Comparison of ENCODE assay signal across 32 cellular contexts in the genomic region with DNA sequence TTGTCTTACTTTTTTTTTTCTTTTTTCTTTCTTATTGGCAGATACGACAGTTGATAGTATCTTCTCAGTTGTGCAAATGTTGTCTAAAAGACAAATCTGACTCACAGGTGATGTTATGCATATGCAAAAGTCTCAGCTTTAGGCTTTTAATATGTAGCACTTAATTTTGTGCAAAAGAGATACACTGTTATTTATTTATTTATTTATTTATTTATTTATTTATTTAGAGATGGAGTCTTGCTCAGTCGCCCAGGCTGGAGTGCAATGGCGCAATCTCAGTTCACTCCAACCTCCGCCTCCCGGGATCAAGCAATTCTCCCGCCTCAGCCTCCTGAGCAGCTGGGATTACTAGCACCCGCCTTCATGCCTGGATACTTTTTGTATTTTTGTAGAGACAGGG.
DNase-seq lines count a peak whose midpoint lies in the region; ATAC-seq, FAIRE-seq and TF ChIP-seq lines count a peak whose summit lies in the region.
"Had no signal": no experiment of that assay in that cellular context is flagged by ENCODE, and none has a peak within 500 bp of the region (broad histone marks: within the 10 kb centered on the region; RNA-seq: fewer than 3 reads in every experiment).

No MANE protein-coding gene starts in this region.

- FAIRE-seq in A549 (lab: Jason Lieb, UNC) (no peak), kidney (lab: Jason Lieb, UNC) (no peak)

- TF ChIP-seq CTCF in A549 (IDR thresholded peaks at IDR 0.05) (no peak), HEK293 (tag by site-specific recombination; IDR thresholded peaks at IDR 0.05) (no peak), kidney (IDR thresholded peaks at IDR 0.05; ENCODE audit: borderline replicate concordance, extremely low read depth, insufficient read depth) (no peak), progenitor cell of endocrine pancreas (IDR thresholded peaks at IDR 0.05; ENCODE audit: unreplicated experiment) (no peak)

- H3K9me3 ChIP-seq in A549 (no peaks in the 10 kb centered on the region), HEK293 (ENCODE audit: control insufficient read depth, insufficient read depth, low read depth, low read length) (no peaks in the 10 kb centered on the region), kidney (ENCODE audit: control insufficient read depth in 1 of 2, low read length in 2 of 2) (no peaks in the 10 kb centered on the region)
- H3K9me3 ChIP-seq: BE2C; BLaER1; BLaER1 treated with 17β-estradiol and CSF1 and Interleukin-3, amounts not matched to agents 10 nM and 100 nM; Caco-2 had no signal

- no peak for TF ChIP-seq POLR2A in A549 (IDR thresholded peaks at IDR 0.05; ENCODE audit: low read length)
- no peak for TF ChIP-seq POLR2A in GM18505 (IDR thresholded peaks at IDR 0.05; ENCODE audit: borderline replicate concordance, extremely low read depth, insufficient read depth, insufficient read length)

- H3K9ac ChIP-seq in kidney (ENCODE audit: low read length in 2 of 2), result no peak overlapping the region
- H3K9ac ChIP-seq: BLaER1; BLaER1 treated with 17β-estradiol and CSF1 and Interleukin-3, amounts not matched to agents 10 nM and 100 nM had no signal

- H3K36me3 ChIP-seq in HEK293 (ENCODE audit: control insufficient read depth in 2 of 2, insufficient read depth in 1 of 2, low read length in 2 of 2) (no peaks in the 10 kb centered on the region), kidney (ENCODE audit: control insufficient read depth in 1 of 2, insufficient read depth in 2 of 2, low read length in 2 of 2) (no peaks in the 10 kb centered on the region)
- H3K36me3 ChIP-seq: BE2C; BLaER1; BLaER1 treated with 17β-estradiol and CSF1 and Interleukin-3, amounts not matched to agents 10 nM and 100 nM had no signal

- DNase-seq in A549 (ENCODE audit: low read depth in 1 of 2, low spot score in 1 of 2) (no peak), kidney (peak; percentile 30), caudate nucleus (lab: John Stamatoyannopoulos, UW) (no peak), progenitor cell of endocrine pancreas (ENCODE audit: low spot score, unreplicated experiment) (no peak)
- DNase-seq: 8988T; ACHN; AML-193; BE2C; C1 segment of cervical spinal cord; Caco-2; Calu3; CD4-positive, alpha-beta memory T cell; CD4-positive, alpha-beta T cell; CD4-positive, CD25-positive, alpha-beta regulatory T cell; CD8-positive, alpha-beta memory T cell; CD8-positive, alpha-beta T cell; COR-L47; DMS 273 treated with DMSO at 0.1 percent for 48 hours; DMS153; DMS53; DMS79; DMS79 treated with DMSO at 0.1 percent for 48 hours; DND-41; EL had no signal

- WGBS in A549 (ENCODE audit: missing lambda C conversion rate), result 68% methylated on average over 7 of the region's 7 CpGs

- no peak for ATAC-seq in A549
- ATAC-seq in GM18505 (IDR thresholded peaks at IDR 0.05; ENCODE audit: unreplicated experiment), result no peak
- ATAC-seq: CD8-positive, alpha-beta T cell had no signal

- no peak overlapping the region for H3K4me3 Mint-ChIP-seq in progenitor cell of endocrine pancreas (ENCODE audit: low read depth)
- H3K4me3 Mint-ChIP-seq: B cell; CD14-positive monocyte; CD4-positive, alpha-beta memory T cell; CD4-positive, alpha-beta T cell; CD4-positive, CD25-positive, alpha-beta regulatory T cell; CD8-positive, alpha-beta memory T cell; CD8-positive, alpha-beta T cell had no signal

- H3K4me3 ChIP-seq in A549 (no peak overlapping the region), HEK293 (ENCODE audit: low read depth, low read length) (no peak overlapping the region), kidney (ENCODE audit: low read length in 2 of 2) (no peak overlapping the region)
- H3K4me3 ChIP-seq: BLaER1; BLaER1 treated with 17β-estradiol and CSF1 and Interleukin-3, amounts not matched to agents 10 nM and 100 nM had no signal

- intact Hi-C loops in kidney (cut with DNase I), result no loop called here

- no peaks in the 10 kb centered on the region for H3K27me3 Mint-ChIP-seq in progenitor cell of endocrine pancreas
- H3K27me3 Mint-ChIP-seq: B cell; CD4-positive, alpha-beta memory T cell; CD4-positive, alpha-beta T cell; CD4-positive, CD25-positive, alpha-beta regulatory T cell; CD8-positive, alpha-beta memory T cell had no signal

- H3K9me3 Mint-ChIP-seq in progenitor cell of endocrine pancreas (ENCODE audit: low read depth), result no peaks in the 10 kb centered on the region

- H3K4me1 Mint-ChIP-seq in progenitor cell of endocrine pancreas (ENCODE audit: low read depth), result no peaks in the 10 kb centered on the region
- H3K4me1 Mint-ChIP-seq: B cell; CD14-positive monocyte; CD4-positive, alpha-beta memory T cell; CD4-positive, CD25-positive, alpha-beta regulatory T cell; CD8-positive, alpha-beta memory T cell had no signal

- H3K27ac Mint-ChIP-seq in progenitor cell of endocrine pancreas, result no peak overlapping the region
- H3K27ac Mint-ChIP-seq: B cell; CD14-positive monocyte; CD4-positive, alpha-beta memory T cell; CD4-positive, alpha-beta T cell; CD4-positive, CD25-positive, alpha-beta regulatory T cell; CD8-positive, alpha-beta memory T cell; CD8-positive, alpha-beta T cell had no signal

- TF ChIP-seq EP300 in A549 (IDR thresholded peaks at IDR 0.05), result no peak

- POLR2A ChIA-PET in A549 (lab: Yijun Ruan, JAX), result no interaction called here
- POLR2A ChIA-PET in HEK293 (lab: Yijun Ruan, JAX), result no interaction called here

- CTCF ChIA-PET in A549 (lab: Yijun Ruan, JAX), result no interaction called here
- CTCF ChIA-PET in HEK293 (lab: Yijun Ruan, JAX), result no interaction called here

- no peak overlapping the region for H3K4me2 ChIP-seq in A549
- H3K4me2 ChIP-seq: BLaER1; BLaER1 treated with 17β-estradiol and CSF1 and Interleukin-3, amounts not matched to agents 10 nM and 100 nM had no signal

- H3K27ac ChIP-seq in A549, result no peak overlapping the region
- H3K27ac ChIP-seq in HEK293 (ENCODE audit: extremely low read depth, low read depth, low read length), result no peak overlapping the region
- H3K27ac ChIP-seq in kidney (ENCODE audit: low read depth in 2 of 2, low read length in 2 of 2), result no peak overlapping the region
- H3K27ac ChIP-seq in caudate nucleus (ENCODE audit: low read depth, low read length), result no peak overlapping the region
- H3K27ac ChIP-seq: 22Rv1; BLaER1; BLaER1 treated with 17β-estradiol and CSF1 and Interleukin-3, amounts not matched to agents 10 nM and 100 nM; C4-2B had no signal

- no peaks in the 10 kb centered on the region for H3K4me1 ChIP-seq in A549
- H3K4me1 ChIP-seq in HEK293 (ENCODE audit: control insufficient read depth, insufficient read depth, low read length), result no peaks in the 10 kb centered on the region
- H3K4me1 ChIP-seq in kidney (ENCODE audit: control insufficient read depth in 1 of 2, insufficient read depth in 1 of 2, low read depth in 1 of 2, low read length in 2 of 2), result no peaks in the 10 kb centered on the region
- H3K4me1 ChIP-seq: BLaER1; BLaER1 treated with 17β-estradiol and CSF1 and Interleukin-3, amounts not matched to agents 10 nM and 100 nM; Caco-2 had no signal

- TF ChIP-seq RAD21 in A549 (conservative IDR thresholded peaks at IDR 0.05 in 1 of 2, IDR thresholded peaks at IDR 0.05 in 1 of 2), result no peak

- no peaks in the 10 kb centered on the region for H3K36me3 Mint-ChIP-seq in progenitor cell of endocrine pancreas (ENCODE audit: insufficient read depth)
- H3K36me3 Mint-ChIP-seq: CD14-positive monocyte; CD4-positive, alpha-beta memory T cell; CD4-positive, CD25-positive, alpha-beta regulatory T cell; CD8-positive, alpha-beta memory T cell; CD8-positive, alpha-beta T cell had no signal

TF ChIP-seq in A549, 52 proteins besides CTCF, POLR2A, EP300 and RAD21:
- 0 out of 2 replicates have a peak, but pooled peaks have one; percentile 6 for TF ChIP-seq ZC3H11A (IDR thresholded peaks at IDR 0.05)
- TF ChIP-seq, protein P1, sequence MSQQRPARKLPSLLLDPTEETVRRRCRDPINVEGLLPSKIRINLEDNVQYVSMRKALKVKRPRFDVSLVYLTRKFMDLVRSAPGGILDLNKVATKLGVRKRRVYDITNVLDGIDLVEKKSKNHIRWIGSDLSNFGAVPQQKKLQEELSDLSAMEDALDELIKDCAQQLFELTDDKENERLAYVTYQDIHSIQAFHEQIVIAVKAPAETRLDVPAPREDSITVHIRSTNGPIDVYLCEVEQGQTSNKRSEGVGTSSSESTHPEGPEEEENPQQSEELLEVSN (IDR thresholded peaks at IDR 0.05; ENCODE audit: borderline replicate concordance, low read depth), result no peak
TF ChIP-seq in A549: peak in this region for 1.

TF ChIP-seq in HEK293, 187 proteins besides CTCF, POLR2A, EP300 and RAD21 (continues in another document):
- TF ChIP-seq ZNF394 (tag by site-specific recombination; IDR thresholded peaks at IDR 0.05; ENCODE audit: borderline replicate concordance), result peak; percentile 74; the same call in 1 of the 2 replicates
- 0 out of 2 replicates have a peak, but pooled peaks have one; percentile 14 for TF ChIP-seq ZNF654 (tag by site-specific recombination; IDR thresholded peaks at IDR 0.05; ENCODE audit: low read depth)
- TF ChIP-seq ZNF510 (tag by site-specific recombination; IDR thresholded peaks at IDR 0.05; ENCODE audit: insufficient replicate concordance), result peak; percentile 30
- TF ChIP-seq, protein P2, sequence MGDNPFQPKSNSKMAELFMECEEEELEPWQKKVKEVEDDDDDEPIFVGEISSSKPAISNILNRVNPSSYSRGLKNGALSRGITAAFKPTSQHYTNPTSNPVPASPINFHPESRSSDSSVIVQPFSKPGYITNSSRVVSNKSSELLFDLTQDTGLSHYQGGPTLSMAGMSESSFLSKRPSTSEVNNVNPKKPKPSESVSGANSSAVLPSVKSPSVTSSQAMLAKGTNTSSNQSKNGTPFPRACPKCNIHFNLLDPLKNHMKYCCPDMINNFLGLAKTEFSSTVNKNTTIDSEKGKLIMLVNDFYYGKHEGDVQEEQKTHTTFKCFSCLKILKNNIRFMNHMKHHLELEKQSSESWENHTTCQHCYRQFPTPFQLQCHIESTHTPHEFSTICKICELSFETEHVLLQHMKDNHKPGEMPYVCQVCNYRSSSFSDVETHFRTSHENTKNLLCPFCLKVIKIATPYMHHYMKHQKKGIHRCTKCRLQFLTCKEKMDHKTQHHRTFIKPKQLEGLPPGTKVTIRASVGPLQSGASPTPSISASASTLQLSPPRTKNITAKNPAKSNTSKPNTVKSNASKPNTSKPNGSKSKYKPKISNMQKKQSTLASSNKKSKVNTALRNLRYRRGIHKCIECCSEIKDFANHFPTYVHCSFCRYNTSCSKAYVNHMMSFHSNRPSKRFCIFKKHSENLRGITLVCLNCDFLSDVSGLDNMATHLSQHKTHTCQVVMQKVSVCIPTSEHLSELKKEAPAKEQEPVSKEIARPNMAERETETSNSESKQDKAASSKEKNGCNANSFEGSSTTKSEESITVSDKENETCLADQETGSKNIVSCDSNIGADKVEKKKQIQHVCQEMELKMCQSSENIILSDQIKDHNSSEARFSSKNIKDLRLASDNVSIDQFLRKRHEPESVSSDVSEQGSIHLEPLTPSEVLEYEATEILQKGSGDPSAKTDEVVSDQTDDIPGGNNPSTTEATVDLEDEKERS (tag by site-specific recombination; IDR thresholded peaks at IDR 0.05), result no peak
- no peak for TF ChIP-seq ZBTB20 (tag by site-specific recombination; IDR thresholded peaks at IDR 0.05)
- TF ChIP-seq ZNF140 (tag by site-specific recombination; IDR thresholded peaks at IDR 0.05), result peak; percentile 30; the same call in 1 of the 2 replicates
- no peak for TF ChIP-seq ZNF747 (tag by site-specific recombination; IDR thresholded peaks at IDR 0.05)
